ENCODE assay signal across 13 cellular contexts in genomic region chr1:1162597-1163537, GRCh38. TPM values are rescaled to one million over a fixed set of nuclear protein-coding genes. Genes with fewer than 3 reads are reported as not detected.
A peak's percentile ranks its signal among the peaks of the same experiment; 100 is the strongest.
DNase-seq lines count a peak whose midpoint lies in the region; TF ChIP-seq lines count a peak whose summit lies in the region.
"Had no signal": no experiment of that assay in that cellular context is flagged by ENCODE, and none has a peak within 500 bp of the region (broad histone marks: within the 10 kb centered on the region; RNA-seq: fewer than 3 reads in every experiment).

No MANE protein-coding gene starts in this region.

- no peak overlapping the region for H2AFZ ChIP-seq in smooth muscle cell (ENCODE audit: low read depth)

- no peaks in the 10 kb centered on the region for H3K27me3 ChIP-seq in iPS-15b (ENCODE audit: control insufficient read depth, insufficient read depth, low read length)
- H3K27me3 ChIP-seq in smooth muscle cell (ENCODE audit: low read depth), result peaks cover 10% of the 10 kb centered on the region

- no peaks in the 10 kb centered on the region for H3K79me2 ChIP-seq in smooth muscle cell (ENCODE audit: low read depth)

- H3K27ac ChIP-seq in smooth muscle cell (ENCODE audit: low read depth), result no peak overlapping the region
- H3K27ac ChIP-seq: cardiac muscle cell had no signal

- intact Hi-C loops in activated CD4-positive, alpha-beta T cell treated with anti-CD3 and anti-CD28 coated beads, Interleukin-2, amount 10 ng/mL, durations not matched to agents 24 days and 14 days (cut with micrococcal nuclease), result no loop called here

- H3K4me1 Mint-ChIP-seq in activated CD4-positive, alpha-beta T cell treated with anti-CD3 and anti-CD28 coated beads, Interleukin-2, amount 10 ng/mL, durations not matched to agents 24 days and 14 days, result no peaks in the 10 kb centered on the region

- DNase-seq in LoVo (ENCODE audit: low spot score) (peak; percentile 92), NCI-H748 treated with DMSO at 0.1 percent for 48 hours (lab: John Stamatoyannopoulos, UW) (peak; percentile 80), smooth muscle cell (lab: John Stamatoyannopoulos, UW; ENCODE audit: unreplicated experiment) (no peak), HUDEP-2 (lab: John Stamatoyannopoulos, UW; ENCODE audit: unreplicated experiment in 76 of 76) (no peak), GM13977 (ENCODE audit: low spot score) (no peak)
- DNase-seq in stimulated activated naive CD4-positive, alpha-beta T cell (lab: John Stamatoyannopoulos, UW), result no peak
- no peak for DNase-seq in activated CD4-positive, alpha-beta T cell treated with anti-CD3 and anti-CD28 coated beads, Interleukin-2, amount 10 ng/mL, durations not matched to agents 24 days and 14 days
- DNase-seq: activated T-cell treated with anti-CD3 and anti-CD28 coated beads, Interleukin-2, amount 50 U/mL, for 48 hours; T-helper 9 cell had no signal

- WGBS in smooth muscle cell (ENCODE audit: low lambda C conversion rate), result 73% methylated on average over 43 of the region's 73 CpGs

- H3K36me3 ChIP-seq in iPS-15b (ENCODE audit: control insufficient read depth, insufficient read depth, low read length), result peaks cover 3% of the 10 kb centered on the region
- H3K36me3 ChIP-seq in smooth muscle cell (ENCODE audit: low read depth), result no peaks in the 10 kb centered on the region
- H3K36me3 ChIP-seq: cardiac muscle cell had no signal

- TF ChIP-seq CTCF in smooth muscle cell (IDR thresholded peaks at IDR 0.05; ENCODE audit: borderline replicate concordance, insufficient read depth, poor library complexity, severe bottlenecking) (no peak), GM13977 (IDR thresholded peaks at IDR 0.05; ENCODE audit: extremely low read depth, insufficient read depth, missing control alignments) (no peak)

- no peak overlapping the region for H3K4me3 Mint-ChIP-seq in activated CD4-positive, alpha-beta T cell treated with anti-CD3 and anti-CD28 coated beads, Interleukin-2, amount 10 ng/mL, durations not matched to agents 24 days and 14 days

- H3K4me1 ChIP-seq in iPS-15b (ENCODE audit: control insufficient read depth, insufficient read depth, low read length) (peaks cover 3% of the 10 kb centered on the region), smooth muscle cell (ENCODE audit: low read depth) (peaks cover 22% of the 10 kb centered on the region)

- no peak overlapping the region for H3K4me2 ChIP-seq in smooth muscle cell

- H3F3A ChIP-seq in smooth muscle cell (ENCODE audit: low read depth), result peaks cover 3% of the 10 kb centered on the region

- H3K9ac ChIP-seq in iPS-15b (ENCODE audit: low read depth, low read length) (no peak overlapping the region), smooth muscle cell (ENCODE audit: low read depth) (no peak overlapping the region)

- in situ Hi-C loops in GM13977 (cut with MboI; ENCODE audit: low pct_unique_long_range_greater_than_20kb, low sequenced_read_pairs, unreplicated experiment), result no loop called here

- no peaks in the 10 kb centered on the region for H3K9me3 ChIP-seq in iPS-15b (ENCODE audit: control insufficient read depth, insufficient read depth, low read length)
- no peaks in the 10 kb centered on the region for H3K9me3 ChIP-seq in smooth muscle cell (replicated peaks; ENCODE audit: low read depth)

- H3K9me3 Mint-ChIP-seq in activated CD4-positive, alpha-beta T cell treated with anti-CD3 and anti-CD28 coated beads, Interleukin-2, amount 10 ng/mL, durations not matched to agents 24 days and 14 days, result no peaks in the 10 kb centered on the region

- H3K36me3 Mint-ChIP-seq in activated CD4-positive, alpha-beta T cell treated with anti-CD3 and anti-CD28 coated beads, Interleukin-2, amount 10 ng/mL, durations not matched to agents 24 days and 14 days (ENCODE audit: low read depth), result no peaks in the 10 kb centered on the region

- H4K20me1 ChIP-seq in smooth muscle cell (ENCODE audit: low read depth), result no peaks in the 10 kb centered on the region

- peak overlapping the region; percentile 22 for H3K4me3 ChIP-seq in iPS-15b (ENCODE audit: low read depth, low read length)
- peak overlapping the region; percentile 38 for H3K4me3 ChIP-seq in smooth muscle cell
- H3K4me3 ChIP-seq: cardiac muscle cell had no signal

- no peak overlapping the region for H3K27ac Mint-ChIP-seq in activated CD4-positive, alpha-beta T cell treated with anti-CD3 and anti-CD28 coated beads, Interleukin-2, amount 10 ng/mL, durations not matched to agents 24 days and 14 days

- H3K27me3 Mint-ChIP-seq in activated CD4-positive, alpha-beta T cell treated with anti-CD3 and anti-CD28 coated beads, Interleukin-2, amount 10 ng/mL, durations not matched to agents 24 days and 14 days, result no peaks in the 10 kb centered on the region

RNA-seq across cellular contexts. Expression of gene TTLL10, which starts 10.8 kb away (rescaled TPM):
- total RNA-seq in smooth muscle cell, result not detected in 2 replicates
- 0.45 TPM in 1 of 2 replicates, not detected in the other for polyA plus RNA-seq in smooth muscle cell
- not detected in 2 replicates for total RNA-seq in activated CD4-positive, alpha-beta T cell treated with anti-CD3 and anti-CD28 coated beads, Interleukin-2, amount 10 ng/mL, durations not matched to agents 24 days and 14 days
- total RNA-seq: cardiac muscle cell, frontal cortex had no signal
- polyA plus RNA-seq: neural cell had no signal

RNA-seq across cellular contexts. Expression of gene TNFRSF18, which starts 43.5 kb away (rescaled TPM):
- 1.9 and 4.8 TPM in 2 replicates for total RNA-seq in smooth muscle cell
- 12.2 and 15.8 TPM in 2 replicates for polyA plus RNA-seq in smooth muscle cell
- total RNA-seq in activated CD4-positive, alpha-beta T cell treated with anti-CD3 and anti-CD28 coated beads, Interleukin-2, amount 10 ng/mL, durations not matched to agents 24 days and 14 days, result 250 and 254 TPM in 2 replicates
- total RNA-seq: cardiac muscle cell, frontal cortex had no signal
- polyA plus RNA-seq: neural cell had no signal

RNA-seq across cellular contexts. Expression of gene C1orf159, which starts 47.0 kb away (rescaled TPM):
- total RNA-seq in smooth muscle cell, result 9.3 and 24.5 TPM in 2 replicates
- polyA plus RNA-seq in smooth muscle cell, result 20.2 and 27.1 TPM in 2 replicates
- 24.5 and 28.0 TPM in 2 replicates for total RNA-seq in activated CD4-positive, alpha-beta T cell treated with anti-CD3 and anti-CD28 coated beads, Interleukin-2, amount 10 ng/mL, durations not matched to agents 24 days and 14 days

RNA-seq across cellular contexts. Expression of gene TNFRSF4, which starts 51.1 kb away (rescaled TPM):
- total RNA-seq in smooth muscle cell, result 0.54 TPM in 1 of 2 replicates, not detected in the other
- 0.79 TPM in 1 of 2 replicates, not detected in the other for polyA plus RNA-seq in smooth muscle cell
- total RNA-seq in activated CD4-positive, alpha-beta T cell treated with anti-CD3 and anti-CD28 coated beads, Interleukin-2, amount 10 ng/mL, durations not matched to agents 24 days and 14 days, result 692 and 702 TPM in 2 replicates
- total RNA-seq: cardiac muscle cell, frontal cortex had no signal
- polyA plus RNA-seq: cardiac muscle cell, neural cell had no signal

Comparison
In these comparisons a context has a peak if more than half of its experiments do, and no peak if none do; other contexts are left out.
1. DNase-seq: peak in LoVo (single experiment) and NCI-H748 treated with DMSO at 0.1 percent for 48 hours (single experiment); none in smooth muscle cell (single experiment), stimulated activated naive CD4-positive, alpha-beta T cell (0 of 6), activated CD4-positive, alpha-beta T cell treated with anti-CD3 and anti-CD28 coated beads, Interleukin-2, amount 10 ng/mL, durations not matched to agents 24 days and 14 days (single experiment), HUDEP-2 (0 of 76) and GM13977 (single experiment).
2. RNA of gene TNFRSF18, which starts 43.5 kb away (total RNA-seq): 250 to 254 TPM in activated CD4-positive, alpha-beta T cell treated with anti-CD3 and anti-CD28 coated beads, Interleukin-2, amount 10 ng/mL, durations not matched to agents 24 days and 14 days; 1.9 to 4.8 TPM in smooth muscle cell; every median in the first group is over 10 times any median in the second.